In the genomic region with DNA sequence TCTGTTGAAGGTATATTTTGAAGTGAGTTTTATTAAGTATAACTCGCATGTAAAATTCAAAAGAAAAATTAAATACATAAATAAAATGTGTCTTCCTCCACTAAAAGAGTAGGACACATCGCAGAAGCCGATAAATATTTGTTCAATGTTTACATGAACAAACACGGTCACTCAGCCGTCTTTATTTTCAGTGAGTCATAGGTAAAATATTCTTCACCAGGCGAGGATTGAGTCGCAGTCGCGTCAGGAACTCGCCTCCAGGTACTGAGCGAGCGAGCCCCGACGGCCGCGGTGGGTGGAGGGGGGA, we compare ENCODE assay signal across 8 cellular contexts. TPM values are rescaled to one million over a fixed set of nuclear protein-coding genes. Genes with fewer than 3 reads are reported as not detected.
A peak's percentile ranks its signal among the peaks of the same experiment; 100 is the strongest.
DNase-seq lines count a peak whose midpoint lies in the region; ATAC-seq and TF ChIP-seq lines count a peak whose summit lies in the region.

No MANE protein-coding gene starts in this region.

- peaks cover 0 to 3% (median 0%) of the 10 kb centered on the region in 7 donors for H3K9me3 Mint-ChIP-seq in naive B cell

- no peaks in the 10 kb centered on the region for H3K36me3 Mint-ChIP-seq in naive B cell

- peak overlapping the region; percentile 75 for H3K27ac ChIP-seq in AG04450 (ENCODE audit: low read depth, low read length)
- peak overlapping the region; percentile 67 for H3K27ac ChIP-seq in cingulate gyrus (ENCODE audit: low read depth, low read length)

- no peaks in the 10 kb centered on the region for H3K9me3 ChIP-seq in AG04450 (ENCODE audit: control insufficient read depth, insufficient read depth, low read length)

- H3K27me3 ChIP-seq in AG04450 (ENCODE audit: control insufficient read depth, insufficient read depth, low read length), result peaks cover 6% of the 10 kb centered on the region

- H3K4me1 Mint-ChIP-seq in naive B cell, result peaks cover 5 to 23% (median 6%) of the 10 kb centered on the region in 3 donors

- peak overlapping the region; percentile 79 to 96 (median 90) for H3K4me3 Mint-ChIP-seq in naive B cell

- ATAC-seq in naive B cell (ENCODE audit: low read depth in 2 of 2) (no peak), HG02884 (IDR thresholded peaks at IDR 0.05; ENCODE audit: unreplicated experiment) (no peak), HG03108 (IDR thresholded peaks at IDR 0.05; ENCODE audit: unreplicated experiment) (no peak)

- H3K4me3 ChIP-seq in AG04450 (ENCODE audit: low read depth, low read length), result peak overlapping the region; percentile 62
- peak overlapping the region; percentile 51 for H3K4me3 ChIP-seq in Jurkat, Clone E6-1 (ENCODE audit: low read length)

- CTCF ChIA-PET in AG04450 (lab: Charles Lee), result no interaction called here

- DNase-seq in AG04450 (ENCODE audit: low read depth, low spot score) (no peak), naive B cell (no peak), NCI-H524 (lab: John Stamatoyannopoulos, UW) (no peak), DMS53 (lab: John Stamatoyannopoulos, UW) (no peak)
- DNase-seq in Jurkat, Clone E6-1 (ENCODE audit: low read depth, low spot score), result no peak

- TF ChIP-seq CTCF in AG04450 (IDR thresholded peaks at IDR 0.05; ENCODE audit: low read depth, low read length), result no peak

- POLR2A ChIA-PET in AG04450 (lab: Yijun Ruan, JAX), result interaction anchor here (0.6 to 1.3 kb wide), 3 partner anchors 9 to 31 kb away, joined by 3 to 5 read pairs (median 5); no protein-coding TSS in a partner anchor

- H3K27me3 Mint-ChIP-seq in naive B cell, result no peaks in the 10 kb centered on the region

- H3K27ac Mint-ChIP-seq in naive B cell, result peak overlapping the region; percentile 89 to 96 (median 94)

RNA-seq across cellular contexts. Expression of gene FUNDC2, which starts 0.3 kb away (rescaled TPM):
- polyA plus RNA-seq in AG04450 (2011; rRNA removed) (83.9 and 93.0 TPM in 2 replicates), naive B cell (ENCODE audit: low read depth in 6 of 6) (100 to 1,000 TPM; 153 to 203 (median 175) TPM)
- 16.6 and 18.2 TPM in 2 replicates for polyA minus RNA-seq in AG04450 (2011; rRNA and poly(A)+ RNA removed)
- 124 TPM for polyA plus RNA-seq in Jurkat, Clone E6-1 (2012; ENCODE audit: insufficient read depth, insufficient read length)

RNA-seq across cellular contexts. Expression of gene F8, which starts 3.9 kb away (rescaled TPM):
- 1.4 and 1.8 TPM in 2 replicates for polyA plus RNA-seq in AG04450 (2011; rRNA removed)
- polyA minus RNA-seq in AG04450 (2011; rRNA and poly(A)+ RNA removed), result 0.92 and 1.5 TPM in 2 replicates
- 3.8 TPM for polyA plus RNA-seq in Jurkat, Clone E6-1 (2012; ENCODE audit: insufficient read depth, insufficient read length)
- polyA plus RNA-seq in naive B cell (ENCODE audit: low read depth in 6 of 6), result 1 to 10 TPM in 4 of 6 donors, under 1 TPM in 1, not detected in 1; 0.24 to 2.3 (median 1.4) TPM

RNA-seq across cellular contexts. Expression of gene CMC4, which starts 44.6 kb away (rescaled TPM):
- polyA plus RNA-seq in AG04450 (2011; rRNA removed) (9.9 and 10.1 TPM in 2 replicates), naive B cell (ENCODE audit: low read depth in 6 of 6) (10 to 100 TPM; 18.2 to 23.6 (median 21.5) TPM)
- polyA minus RNA-seq in AG04450 (2011; rRNA and poly(A)+ RNA removed), result 1.2 and 2.0 TPM in 2 replicates
- polyA plus RNA-seq in Jurkat, Clone E6-1 (2012; ENCODE audit: insufficient read depth, insufficient read length), result 8.8 TPM

RNA-seq across cellular contexts. Expression of gene MTCP1, which starts 44.6 kb away (rescaled TPM):
- polyA plus RNA-seq in AG04450 (2011; rRNA removed) (10.5 and 17.4 TPM in 2 replicates), naive B cell (ENCODE audit: low read depth in 6 of 6) (10 to 100 TPM; 23.2 to 37.5 (median 30.0) TPM)
- 1.9 and 3.2 TPM in 2 replicates for polyA minus RNA-seq in AG04450 (2011; rRNA and poly(A)+ RNA removed)
- polyA plus RNA-seq in Jurkat, Clone E6-1 (2012; ENCODE audit: insufficient read depth, insufficient read length), result 27.2 TPM

RNA-seq across cellular contexts. Expression of gene BRCC3, which starts 44.9 kb away (rescaled TPM):
- polyA plus RNA-seq in AG04450 (2011; rRNA removed) (18.7 and 23.0 TPM in 2 replicates), naive B cell (ENCODE audit: low read depth in 6 of 6) (10 to 100 TPM; 16.3 to 26.8 (median 24.7) TPM)
- 19.6 and 20.1 TPM in 2 replicates for polyA minus RNA-seq in AG04450 (2011; rRNA and poly(A)+ RNA removed)
- polyA plus RNA-seq in Jurkat, Clone E6-1 (2012; ENCODE audit: insufficient read depth, insufficient read length), result 33.2 TPM
